ENCODE assay signal across 1 cellular context in the genomic region with DNA sequence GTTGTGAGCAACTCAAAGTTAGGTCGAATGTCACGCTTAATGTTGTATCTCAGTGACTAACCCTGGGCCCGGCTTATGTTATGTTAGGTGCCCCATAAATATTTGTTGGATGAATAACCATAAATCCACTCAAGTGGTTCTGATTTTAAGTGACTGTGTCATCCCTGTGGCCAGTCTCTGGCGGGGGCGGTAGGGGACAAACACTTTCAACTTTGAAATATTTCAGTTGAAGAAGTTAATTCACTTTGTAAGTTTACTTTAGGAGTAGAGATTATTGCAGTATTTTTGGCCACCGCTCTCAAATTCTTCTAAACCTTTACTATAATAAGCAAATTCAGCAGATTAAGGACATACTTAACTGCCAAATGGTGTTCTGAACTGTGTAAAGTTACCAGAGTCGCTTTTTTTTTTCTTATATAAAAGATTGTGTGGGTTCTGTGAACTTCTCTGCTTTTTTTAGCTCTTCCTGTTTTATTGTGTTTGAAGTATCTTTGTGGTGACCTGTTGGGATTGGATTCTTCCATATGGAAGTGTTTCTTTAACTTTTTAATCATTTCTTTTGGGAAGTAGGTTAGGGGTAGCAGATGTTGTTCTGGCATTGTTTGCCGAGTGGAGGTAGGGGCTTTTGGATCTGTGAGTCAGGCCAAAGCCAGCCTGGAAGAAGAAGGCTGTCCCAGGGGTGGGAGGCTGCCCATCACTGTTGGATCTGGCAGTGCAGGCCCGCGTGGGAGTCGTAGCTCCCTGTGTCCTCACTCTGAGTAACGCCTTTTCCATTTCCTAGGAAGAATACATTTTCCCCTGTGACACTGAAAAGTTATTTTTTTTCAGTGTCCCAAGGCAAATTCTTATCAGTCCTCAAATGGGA.
TF ChIP-seq lines count a peak whose summit lies in the region.

No MANE protein-coding gene starts in this region.

TF ChIP-seq in HEK293, 187 proteins besides CTCF, POLR2A, EP300 and RAD21 (continued from another document):
- TF ChIP-seq ZNF670 (tag by site-specific recombination; IDR thresholded peaks at IDR 0.05; ENCODE audit: low read depth): no peak
- peak; percentile 76 for TF ChIP-seq ZNF24 (tag by site-specific recombination; IDR thresholded peaks at IDR 0.05)
- no peak for TF ChIP-seq ZNF274 (IDR thresholded peaks at IDR 0.05; ENCODE audit: low read length)
- no peak for TF ChIP-seq ZNF274 (tag by site-specific recombination; IDR thresholded peaks at IDR 0.05; ENCODE audit: borderline replicate concordance)
- no peak for TF ChIP-seq ZNF221 (tag by site-specific recombination; IDR thresholded peaks at IDR 0.05; ENCODE audit: borderline replicate concordance)
- no peak for TF ChIP-seq ZNF175 (tag by site-specific recombination; IDR thresholded peaks at IDR 0.05)
- no peak for TF ChIP-seq ZNF140 (tag by site-specific recombination; IDR thresholded peaks at IDR 0.05)
- no peak for TF ChIP-seq ZNF785 (tag by site-specific recombination; IDR thresholded peaks at IDR 0.05)
- no peak for TF ChIP-seq ZNF19 (tag by site-specific recombination; IDR thresholded peaks at IDR 0.05; ENCODE audit: low read depth)
- no peak for TF ChIP-seq ZNF621 (tag by site-specific recombination; IDR thresholded peaks at IDR 0.05)
- TF ChIP-seq, protein P1, sequence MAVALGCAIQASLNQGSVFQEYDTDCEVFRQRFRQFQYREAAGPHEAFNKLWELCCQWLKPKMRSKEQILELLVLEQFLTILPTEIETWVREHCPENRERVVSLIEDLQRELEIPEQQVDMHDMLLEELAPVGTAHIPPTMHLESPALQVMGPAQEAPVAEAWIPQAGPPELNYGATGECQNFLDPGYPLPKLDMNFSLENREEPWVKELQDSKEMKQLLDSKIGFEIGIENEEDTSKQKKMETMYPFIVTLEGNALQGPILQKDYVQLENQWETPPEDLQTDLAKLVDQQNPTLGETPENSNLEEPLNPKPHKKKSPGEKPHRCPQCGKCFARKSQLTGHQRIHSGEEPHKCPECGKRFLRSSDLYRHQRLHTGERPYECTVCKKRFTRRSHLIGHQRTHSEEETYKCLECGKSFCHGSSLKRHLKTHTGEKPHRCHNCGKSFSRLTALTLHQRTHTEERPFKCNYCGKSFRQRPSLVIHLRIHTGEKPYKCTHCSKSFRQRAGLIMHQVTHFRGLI (tag by site-specific recombination; IDR thresholded peaks at IDR 0.05): no peak
- TF ChIP-seq RBAK (tag by site-specific recombination; IDR thresholded peaks at IDR 0.05): no peak
- TF ChIP-seq ZNF133 (tag by site-specific recombination; IDR thresholded peaks at IDR 0.05): no peak
- no peak for TF ChIP-seq ZNF560 (tag by site-specific recombination; IDR thresholded peaks at IDR 0.05; ENCODE audit: borderline replicate concordance)
- TF ChIP-seq, protein P2, sequence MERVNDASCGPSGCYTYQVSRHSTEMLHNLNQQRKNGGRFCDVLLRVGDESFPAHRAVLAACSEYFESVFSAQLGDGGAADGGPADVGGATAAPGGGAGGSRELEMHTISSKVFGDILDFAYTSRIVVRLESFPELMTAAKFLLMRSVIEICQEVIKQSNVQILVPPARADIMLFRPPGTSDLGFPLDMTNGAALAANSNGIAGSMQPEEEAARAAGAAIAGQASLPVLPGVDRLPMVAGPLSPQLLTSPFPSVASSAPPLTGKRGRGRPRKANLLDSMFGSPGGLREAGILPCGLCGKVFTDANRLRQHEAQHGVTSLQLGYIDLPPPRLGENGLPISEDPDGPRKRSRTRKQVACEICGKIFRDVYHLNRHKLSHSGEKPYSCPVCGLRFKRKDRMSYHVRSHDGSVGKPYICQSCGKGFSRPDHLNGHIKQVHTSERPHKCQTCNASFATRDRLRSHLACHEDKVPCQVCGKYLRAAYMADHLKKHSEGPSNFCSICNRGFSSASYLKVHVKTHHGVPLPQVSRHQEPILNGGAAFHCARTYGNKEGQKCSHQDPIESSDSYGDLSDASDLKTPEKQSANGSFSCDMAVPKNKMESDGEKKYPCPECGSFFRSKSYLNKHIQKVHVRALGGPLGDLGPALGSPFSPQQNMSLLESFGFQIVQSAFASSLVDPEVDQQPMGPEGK (tag by site-specific recombination; IDR thresholded peaks at IDR 0.05): peak; percentile 35; the same call in 1 of the 2 replicates
- TF ChIP-seq ZNF211 (tag by site-specific recombination; IDR thresholded peaks at IDR 0.05; ENCODE audit: low read depth): no peak
- no peak for TF ChIP-seq ZBTB1 (tag by site-specific recombination; IDR thresholded peaks at IDR 0.05)
- TF ChIP-seq MEIS1 (CRISPR knock-in tag; IDR thresholded peaks at IDR 0.05; ENCODE audit: borderline replicate concordance): no peak
- no peak for TF ChIP-seq ZNF223 (tag by site-specific recombination; IDR thresholded peaks at IDR 0.05)
- no peak for TF ChIP-seq ZNF521 (tag by site-specific recombination; IDR thresholded peaks at IDR 0.05)
- no peak for TF ChIP-seq BCL11B (tag by site-specific recombination; IDR thresholded peaks at IDR 0.05; ENCODE audit: low read depth)
- TF ChIP-seq ZSCAN16 (tag by site-specific recombination; IDR thresholded peaks at IDR 0.05): no peak
